21 cellular contexts compared by ENCODE assay signal in the genomic region with DNA sequence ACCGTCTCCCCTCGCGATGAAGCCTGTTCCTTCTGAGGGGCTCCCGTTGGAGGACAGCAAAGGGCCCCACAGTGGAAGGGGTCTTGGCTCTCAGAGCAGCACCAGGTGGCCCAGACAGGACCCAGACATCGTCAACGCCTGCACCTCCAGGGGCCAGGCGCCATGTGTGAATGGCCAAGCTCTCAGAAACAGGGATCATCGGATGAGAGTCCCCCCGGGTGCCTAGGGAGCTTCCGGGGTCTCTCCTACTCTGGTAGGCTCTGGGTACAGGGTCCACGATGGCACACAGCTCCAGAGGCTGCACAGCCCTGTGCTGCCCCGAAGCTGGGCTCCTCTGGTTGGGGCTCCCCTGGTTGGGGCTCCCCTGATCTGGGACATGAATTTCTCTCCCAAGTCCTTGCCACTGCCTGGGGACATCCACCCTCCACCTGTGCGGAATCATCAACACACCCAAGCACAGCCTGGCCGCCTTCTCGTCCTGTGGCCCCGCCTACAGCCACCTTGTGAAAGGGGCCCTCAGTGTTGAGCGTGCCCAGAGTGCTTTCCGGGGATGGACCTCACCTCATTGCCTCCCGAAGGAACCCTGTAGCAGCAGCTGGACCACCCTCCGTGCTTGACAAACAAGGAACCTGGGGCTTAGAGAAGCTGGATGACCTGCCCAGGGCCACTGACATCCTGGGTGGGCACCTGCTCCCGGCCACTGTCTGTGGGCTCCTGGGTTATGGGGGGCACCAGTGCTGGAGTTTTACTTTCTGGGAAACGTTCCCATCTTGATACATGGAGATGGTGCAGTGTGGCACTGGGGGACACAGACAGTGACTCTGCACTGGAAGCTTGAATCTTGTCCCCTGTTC.
DNase-seq lines count a peak whose midpoint lies in the region; ATAC-seq and TF ChIP-seq lines count a peak whose summit lies in the region.
"Had no signal": no experiment of that assay in that cellular context is flagged by ENCODE, and none has a peak within 500 bp of the region (broad histone marks: within the 10 kb centered on the region; RNA-seq: fewer than 3 reads in every experiment).

No MANE protein-coding gene starts in this region.

- no peak overlapping the region for H3K4me3 ChIP-seq in spleen
- H3K4me3 ChIP-seq: K562, SJCRH30 had no signal

- peak; percentile 8 for DNase-seq in activated naive CD4-positive, alpha-beta T cell treated with anti-CD3 and anti-CD28 coated beads, Interleukin-2, amount 50 U/mL, for 16 hours
- DNase-seq in activated naive CD4-positive, alpha-beta T cell (lab: John Stamatoyannopoulos, UW) = no peak
- peak; percentile 4 for DNase-seq in NCI-H146 treated with DMSO at 0.1 percent for 48 hours (lab: John Stamatoyannopoulos, UW; ENCODE audit: unreplicated experiment)
- peak; percentile 45 for DNase-seq in islet precursor cell
- DNase-seq in spleen = peak; percentile 39
- DNase-seq in NCI-H1694 (lab: John Stamatoyannopoulos, UW) = no peak
- no peak for DNase-seq in HCEC 1CT
- DNase-seq: ACHN, AML-193, COR-L47, DMS153, MV-4-11, NCI-H1417, NCI-H2029 treated with DMSO at 0.1 percent for 48 hours, NCI-H2171 treated with DMSO at 0.1 percent for 48 hours, NCI-H774, RPMI8226, SJCRH30 had no signal

- no peaks in the 10 kb centered on the region for H3K36me3 ChIP-seq in spleen
- H3K36me3 ChIP-seq: SJCRH30 had no signal

- no peak for TF ChIP-seq POLR2A in spleen (IDR thresholded peaks at IDR 0.05)

- WGBS in spleen, 5 donors = 79 to 88% (median 83%) methylated on average over 12 to 22 of the region's 22 CpGs

- TF ChIP-seq CTCF in spleen (IDR thresholded peaks at IDR 0.05 in 8 of 11, conservative IDR thresholded peaks at IDR 0.05 in 3 of 11) = no peak

- no peaks in the 10 kb centered on the region for H3K9me3 ChIP-seq in spleen
- H3K9me3 ChIP-seq: SJCRH30 had no signal

- H3K27me3 ChIP-seq in spleen (replicated peaks in 1 of 7) = peaks cover 0 to 22% (median 0%) of the 10 kb centered on the region in 7 donors

- no peak overlapping the region for H3K27ac Mint-ChIP-seq in stimulated activated memory B cell treated with anti-CD40 and anti-IgM and Interleukin-4, amounts not matched to agents 10 μg/mL and 1 μg/mL and 100 μg/mL, for 72 hours

- H3K4me1 Mint-ChIP-seq in stimulated activated memory B cell treated with anti-CD40 and anti-IgM and Interleukin-4, amounts not matched to agents 10 μg/mL and 1 μg/mL and 100 μg/mL, for 72 hours = no peaks in the 10 kb centered on the region
- H3K4me1 Mint-ChIP-seq: CD14-positive monocyte had no signal

- no peak overlapping the region for H3K4me3 Mint-ChIP-seq in stimulated activated memory B cell treated with anti-CD40 and anti-IgM and Interleukin-4, amounts not matched to agents 10 μg/mL and 1 μg/mL and 100 μg/mL, for 72 hours
- H3K4me3 Mint-ChIP-seq: CD14-positive monocyte had no signal

- intact Hi-C loops in spleen (cut with DNase I; ENCODE audit: low total_unique reads) = no loop called here

- peaks cover 10% of the 10 kb centered on the region for H3K27me3 Mint-ChIP-seq in stimulated activated memory B cell treated with anti-CD40 and anti-IgM and Interleukin-4, amounts not matched to agents 10 μg/mL and 1 μg/mL and 100 μg/mL, for 72 hours

- H3K9me3 Mint-ChIP-seq in stimulated activated memory B cell treated with anti-CD40 and anti-IgM and Interleukin-4, amounts not matched to agents 10 μg/mL and 1 μg/mL and 100 μg/mL, for 72 hours = no peaks in the 10 kb centered on the region
- H3K9me3 Mint-ChIP-seq: CD14-positive monocyte had no signal

- no peak for ATAC-seq in stimulated activated memory B cell treated with anti-CD40 and anti-IgM and Interleukin-4, amounts not matched to agents 10 μg/mL and 1 μg/mL and 100 μg/mL, for 72 hours
- ATAC-seq: K562 had no signal

- no peak overlapping the region for H3K27ac ChIP-seq in spleen
- H3K27ac ChIP-seq: SJCRH30 had no signal

- H3K4me1 ChIP-seq in spleen = no peaks in the 10 kb centered on the region
- H3K4me1 ChIP-seq: SJCRH30 had no signal

- no peaks in the 10 kb centered on the region for H3K36me3 Mint-ChIP-seq in stimulated activated memory B cell treated with anti-CD40 and anti-IgM and Interleukin-4, amounts not matched to agents 10 μg/mL and 1 μg/mL and 100 μg/mL, for 72 hours
- H3K36me3 Mint-ChIP-seq: CD14-positive monocyte had no signal

Comparison
In these comparisons a context has a peak if more than half of its experiments do, and no peak if none do; other contexts are left out.
1. DNase-seq: peak in activated naive CD4-positive, alpha-beta T cell treated with anti-CD3 and anti-CD28 coated beads, Interleukin-2, amount 50 U/mL, for 16 hours (single experiment), NCI-H146 treated with DMSO at 0.1 percent for 48 hours (single experiment), islet precursor cell (single experiment) and spleen (single experiment); none in activated naive CD4-positive, alpha-beta T cell (0 of 4), NCI-H1694 (single experiment) and HCEC 1CT (single experiment).